Comparison of ENCODE assay signal across 7 cellular contexts in the genomic region with DNA sequence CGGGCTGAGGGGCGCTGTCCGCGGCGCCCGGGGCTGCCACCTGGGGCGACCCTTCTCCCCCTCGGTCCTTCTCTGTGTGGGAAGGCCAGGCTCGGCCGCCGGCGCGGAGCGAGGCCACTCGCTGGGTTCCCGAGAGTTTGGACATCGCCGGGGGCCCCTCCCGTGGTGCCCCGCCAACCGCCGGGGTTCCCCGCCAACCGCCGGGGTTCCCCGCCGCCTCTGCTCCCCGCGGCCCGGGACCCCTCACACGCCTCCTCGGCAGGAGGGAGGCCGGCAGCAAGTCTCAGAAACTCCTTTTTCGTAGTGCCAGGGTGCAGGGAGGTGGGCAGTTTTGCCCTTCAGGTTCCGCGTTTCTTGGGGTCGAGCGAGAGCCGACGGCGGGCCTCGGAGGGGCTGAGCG.
A peak's percentile ranks its signal among the peaks of the same experiment; 100 is the strongest.
DNase-seq lines count a peak whose midpoint lies in the region; ATAC-seq and TF ChIP-seq lines count a peak whose summit lies in the region.
"Not testable (repeated sequence)": the region's sequence is repeated elsewhere in the genome, so short reads cannot be mapped to it uniquely, and the experiment has no call there.

No MANE protein-coding gene starts in this region.

- H3K9me3 Mint-ChIP-seq in chondrocyte (ENCODE audit: low read depth) = not testable (repeated sequence)

- DNase-seq in GM06990 (ENCODE audit: extremely low read depth, insufficient read length); MG63; chondrocyte (ENCODE audit: low spot score); Right ventricle myocardium superior; skeletal muscle cell (ENCODE audit: low read depth): not testable (repeated sequence)

- TF ChIP-seq CTCF in GM06990 (IDR thresholded peaks at IDR 0.05; ENCODE audit: insufficient read depth, low read length, poor library complexity, severe bottlenecking); WI38 (IDR thresholded peaks at IDR 0.05; ENCODE audit: low read depth, low read length); chondrocyte (IDR thresholded peaks at IDR 0.05): not testable (repeated sequence)

- ATAC-seq in Right ventricle myocardium superior (ENCODE audit: poor library complexity) = peak; percentile 48

- intact Hi-C loops in Right ventricle myocardium superior (cut with DNase I) = not testable (repeated sequence)

- H3K4me1 ChIP-seq in mononuclear cell (ENCODE audit: insufficient read depth, low read length) = not testable (repeated sequence)

- H3K4me3 ChIP-seq in GM06990 (replicated peaks; ENCODE audit: low read depth, low read length) (peak overlapping the region; percentile 53), MG63 (peak overlapping the region; percentile 61), WI38 (ENCODE audit: low read depth, low read length) (peak overlapping the region; percentile 49), mononuclear cell (ENCODE audit: low read length) (peak overlapping the region; percentile 23), skeletal muscle cell (ENCODE audit: low read depth, low read length) (peak overlapping the region; percentile 48)

- H3K4me1 Mint-ChIP-seq in chondrocyte (ENCODE audit: low read depth) = peaks cover 10% of the 10 kb centered on the region

- H3K27me3 ChIP-seq in GM06990 (replicated peaks; ENCODE audit: control insufficient read depth, insufficient read depth, low read length); MG63; mononuclear cell (ENCODE audit: insufficient read depth, low read length): not testable (repeated sequence)

- peak overlapping the region; percentile 76 for H3K4me3 Mint-ChIP-seq in chondrocyte (ENCODE audit: unreplicated experiment)

- H3K27me3 Mint-ChIP-seq in chondrocyte (ENCODE audit: low read depth) = not testable (repeated sequence)

- H3K36me3 Mint-ChIP-seq in chondrocyte (ENCODE audit: low read depth) = not testable (repeated sequence)

- H3K27ac Mint-ChIP-seq in chondrocyte (ENCODE audit: unreplicated experiment) = not testable (repeated sequence)

- H3K9me3 ChIP-seq in MG63; mononuclear cell (ENCODE audit: low read depth, low read length): not testable (repeated sequence)

- not testable (repeated sequence) for H3K36me3 ChIP-seq in GM06990 (ENCODE audit: control insufficient read depth, insufficient read depth, low read length); MG63
